ENCODE assay signal across 8 cellular contexts in the genomic region with DNA sequence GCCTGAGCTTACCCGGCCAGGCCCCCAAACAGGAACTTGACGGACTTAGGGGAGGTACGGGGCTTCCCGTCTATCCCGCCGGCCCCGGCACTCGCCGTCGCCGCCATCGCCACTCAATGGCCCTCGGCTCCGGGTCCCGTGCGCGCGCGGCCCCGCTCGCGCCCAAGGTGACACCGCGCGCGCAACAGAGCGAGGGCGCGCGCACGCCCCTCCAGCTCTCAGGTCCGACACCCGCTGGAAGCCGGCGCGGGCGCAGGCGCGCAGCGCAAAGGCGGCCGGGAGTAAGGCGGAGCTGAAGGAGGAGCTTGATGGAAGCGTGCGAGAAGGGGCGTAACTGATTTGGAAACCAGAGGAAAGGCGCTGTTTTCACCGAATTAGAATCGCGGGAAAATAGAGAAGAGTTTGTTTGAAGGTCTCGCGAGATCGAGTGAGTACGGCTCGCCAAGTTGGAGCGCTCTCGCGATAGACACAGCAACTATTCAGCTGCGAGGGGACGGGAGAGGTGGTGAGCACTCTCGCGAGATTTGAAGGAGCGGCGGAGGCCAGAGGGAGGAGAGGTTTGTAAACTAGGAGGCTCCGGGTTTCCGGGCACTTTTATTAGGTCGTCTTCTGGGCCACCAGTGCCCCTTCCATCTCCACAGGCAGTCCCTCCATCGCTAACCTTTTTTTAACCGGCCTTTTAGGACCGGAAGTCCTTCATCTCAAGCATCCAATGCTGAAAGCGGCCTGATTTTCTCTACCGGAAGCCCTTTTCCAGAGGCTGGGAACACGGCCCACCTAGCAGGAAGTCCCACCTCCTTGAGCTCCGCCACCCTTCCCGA. TPM values are rescaled to one million over a fixed set of nuclear protein-coding genes. Genes with fewer than 3 reads are reported as not detected.
A peak's percentile ranks its signal among the peaks of the same experiment; 100 is the strongest.
DNase-seq lines count a peak whose midpoint lies in the region; ATAC-seq and TF ChIP-seq lines count a peak whose summit lies in the region.

Gene RNF167, plus strand, starts transcription at position 465 of the 821 bp plus-strand sequence. CDS start 642 bp downstream, outside the sequence.
Gene SLC25A11, minus strand, starts transcription at position 243 of the 821 bp plus-strand sequence. Its CDS starts 136 bp downstream, at position 107.

- H2AFZ ChIP-seq in PC-3 (ENCODE audit: low read length), result peak within 1 kb of the TSS; percentile 84

- POLR2A ChIA-PET in PC-3 (lab: Charles Lee; ENCODE audit: unreplicated experiment), result interaction anchor here (0.6 to 1.5 kb wide), 4 partner anchors 9 to 37 kb away, joined by 3 to 8 read pairs (median 3); partner anchors contain the start of genes CHRNE, PFN1 and SPAG7

- peak within 1 kb of the TSS; percentile 87 for H3K27ac ChIP-seq in PC-3 (ENCODE audit: low read length)

- no peaks in the 10 kb centered on the region for H3K9me2 ChIP-seq in PC-3 (replicated peaks; ENCODE audit: low read length)

- H3K9me3 ChIP-seq in PC-3 (ENCODE audit: low read length), result no peaks in the 10 kb centered on the region
- H3K9me3 ChIP-seq in mononuclear cell (ENCODE audit: low read depth, low read length), result no peaks in the 10 kb centered on the region

- CTCF ChIA-PET in PC-3 (lab: Charles Lee), result interaction anchor here (1.0 to 2.4 kb wide), 4 partner anchors 10 to 150 kb away, joined by 3 to 18 read pairs (median 4); no protein-coding TSS in a partner anchor

- H3K79me2 ChIP-seq in PC-3 (ENCODE audit: low read length), result peaks cover 66% of the 10 kb centered on the region

- intact Hi-C loops in PC-3 (cut with micrococcal nuclease), result loop anchor here (5.0 kb wide), 1 partner anchor 33 kb away; no protein-coding TSS in a partner anchor

- no peak; the same call in 1 of the 2 replicates for TF ChIP-seq RAD21 in Ishikawa (IDR thresholded peaks at IDR 0.05; ENCODE audit: low read depth)

- H3K9ac ChIP-seq in PC-3 (ENCODE audit: low read length), result peak within 1 kb of the TSS; percentile 98

- H3F3A ChIP-seq in PC-3 (ENCODE audit: low read length, unreplicated experiment), result no peaks in the 10 kb centered on the region

- peak within 1 kb of the TSS; percentile 97 for H3K4me2 ChIP-seq in PC-3 (ENCODE audit: low read length)

- peaks cover 26% of the 10 kb centered on the region for H3K4me1 ChIP-seq in PC-3 (ENCODE audit: insufficient read depth, low read length)
- H3K4me1 ChIP-seq in mononuclear cell (ENCODE audit: insufficient read depth, low read length), result peaks cover 59% of the 10 kb centered on the region

- BruUV-seq in PC-3 (replicated peaks; lab: Mats Ljungman, UMichigan), result no TSS peak

- DNase-seq in DMS114 treated with DMSO at 0.1 percent for 48 hours (lab: John Stamatoyannopoulos, UW; ENCODE audit: unreplicated experiment) (peak; percentile 99), PC-3 (peak; percentile 97), activated T-cell treated with anti-CD3 and anti-CD28 coated beads for 48 hours (ENCODE audit: low read depth) (peak; percentile 97), epithelial cell of esophagus (ENCODE audit: low read depth) (peak; percentile 99)
- DNase-seq in stimulated activated CD8-positive, alpha-beta memory T cell treated with anti-CD3 and anti-CD28 coated beads, Interleukin-4, amount 100 ng/mL, for 1 hour (ENCODE audit: low read depth in 2 of 2, low spot score in 1 of 2), result peak; percentile 84 to 90

- ATAC-seq in GM21576 (IDR thresholded peaks at IDR 0.05; ENCODE audit: unreplicated experiment) (peak; percentile 67), PC-3 (peak; percentile 79)

- peaks cover 9% of the 10 kb centered on the region for H4K20me1 ChIP-seq in PC-3 (ENCODE audit: low read length)

- no peak for TF ChIP-seq EP300 in Ishikawa (IDR thresholded peaks at IDR 0.05; ENCODE audit: borderline replicate concordance)

- H3K4me3 ChIP-seq in PC-3 (ENCODE audit: low read length) (peak within 1 kb of the TSS; percentile 91), epithelial cell of esophagus (ENCODE audit: low read length) (peak within 1 kb of the TSS; percentile 96), mononuclear cell (ENCODE audit: low read length) (peak within 1 kb of the TSS; percentile 98)

- no peaks in the 10 kb centered on the region for H3K27me3 ChIP-seq in PC-3 (ENCODE audit: low read length)
- no peaks in the 10 kb centered on the region for H3K27me3 ChIP-seq in mononuclear cell (ENCODE audit: insufficient read depth, low read length)

- TF ChIP-seq CTCF in PC-3 (conservative IDR thresholded peaks at IDR 0.05; ENCODE audit: low read depth, low read length) (no peak), epithelial cell of esophagus (IDR thresholded peaks at IDR 0.05; ENCODE audit: insufficient read depth, low read depth, low read length, missing control alignments) (no peak)

- peaks cover 22% of the 10 kb centered on the region; the same call in 1 of the 2 replicates for H3K36me3 ChIP-seq in PC-3 (ENCODE audit: low read depth, low read length)

TF ChIP-seq in Ishikawa, 13 proteins besides CTCF, POLR2A, EP300 and RAD21:
- TF ChIP-seq YY1 (IDR thresholded peaks at IDR 0.05; ENCODE audit: low read depth) (peak; percentile 85), TAF1 (IDR thresholded peaks at IDR 0.05; ENCODE audit: low read depth) (peak; percentile 88), TEAD4 (IDR thresholded peaks at IDR 0.05) (no peak), CREB1 (IDR thresholded peaks at IDR 0.05; ENCODE audit: low read depth) (no peak), CEBPB (IDR thresholded peaks at IDR 0.05) (no peak), TCF12 (IDR thresholded peaks at IDR 0.05; ENCODE audit: low read depth) (peak; percentile 11; the same call in 1 of the 2 replicates), USF1 (IDR thresholded peaks at IDR 0.05) (0 out of 2 replicates have a peak, but pooled peaks have one; percentile 14), FOXM1 (IDR thresholded peaks at IDR 0.05; ENCODE audit: borderline replicate concordance, low read depth) (peak; percentile 48; the same call in 1 of the 2 replicates), EGR1 (IDR thresholded peaks at IDR 0.05) (no peak)
- TF ChIP-seq, protein P1, sequence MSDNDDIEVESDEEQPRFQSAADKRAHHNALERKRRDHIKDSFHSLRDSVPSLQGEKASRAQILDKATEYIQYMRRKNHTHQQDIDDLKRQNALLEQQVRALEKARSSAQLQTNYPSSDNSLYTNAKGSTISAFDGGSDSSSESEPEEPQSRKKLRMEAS (IDR thresholded peaks at IDR 0.05), result peak; percentile 74
TF ChIP-seq in Ishikawa: peak in this region for 6.

RNA-seq across cellular contexts. Expression of gene RNF167, which starts in this region (rescaled TPM):
- total RNA-seq in PC-3 (2014; rRNA removed), result 37.8 and 43.1 TPM in 2 replicates
- 19.3 TPM for total RNA-seq in mononuclear cell

RNA-seq across cellular contexts. Expression of gene SLC25A11, which starts in this region (rescaled TPM):
- 64.3 and 72.1 TPM in 2 replicates for total RNA-seq in PC-3 (2014; rRNA removed)
- 17.1 TPM for total RNA-seq in mononuclear cell

Comparison
In these comparisons a context has a peak if more than half of its experiments do, and no peak if none do; other contexts are left out.
1. Peak in every context shown above with its lines: DNase-seq, ATAC-seq, H3K4me3 ChIP-seq and H3K27ac ChIP-seq.